ENCODE assay signal across 15 cellular contexts in the genomic region with DNA sequence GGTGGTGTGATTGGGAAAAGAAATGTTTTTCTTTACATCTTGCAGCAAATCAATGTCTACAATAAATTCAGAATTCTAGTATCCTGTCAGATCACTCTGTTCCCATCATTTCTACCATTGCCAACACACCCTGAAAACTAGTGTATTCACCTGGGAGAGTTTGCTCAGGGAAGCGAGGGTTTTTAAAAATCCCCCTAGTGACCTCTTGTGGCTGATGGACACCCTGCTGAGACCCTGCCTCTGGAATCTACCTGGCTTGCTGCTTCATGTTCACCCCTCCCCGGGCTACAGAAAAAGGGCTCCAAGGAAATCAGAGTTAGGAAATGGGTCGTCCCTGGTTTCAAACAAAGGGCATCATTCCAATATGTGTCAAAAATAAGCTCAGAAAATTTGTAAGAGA. TPM values are rescaled to one million over a fixed set of nuclear protein-coding genes. Genes with fewer than 3 reads are reported as not detected.
A peak's percentile ranks its signal among the peaks of the same experiment; 100 is the strongest.
DNase-seq lines count a peak whose midpoint lies in the region; ATAC-seq and TF ChIP-seq lines count a peak whose summit lies in the region.
"Had no signal": no experiment of that assay in that cellular context is flagged by ENCODE, and none has a peak within 500 bp of the region (broad histone marks: within the 10 kb centered on the region; RNA-seq: fewer than 3 reads in every experiment).

No MANE protein-coding gene starts in this region.

- no peaks in the 10 kb centered on the region for H3K36me3 Mint-ChIP-seq in chondrocyte (ENCODE audit: low read depth)
- H3K36me3 Mint-ChIP-seq in T-helper 2 cell treated with Interferon-gamma antibody and Interleukin-4, amounts not matched to agents 5 μg/mL and 100 μg/mL, for 36 hours (ENCODE audit: low read depth): no peaks in the 10 kb centered on the region
- H3K36me3 Mint-ChIP-seq: T-cell had no signal

- no peaks in the 10 kb centered on the region for H3K36me3 ChIP-seq in A673 (ENCODE audit: insufficient read depth, low read length, poor library complexity, severe bottlenecking)
- H3K36me3 ChIP-seq: esophagus squamous epithelium had no signal

- no peaks in the 10 kb centered on the region for H3K27me3 ChIP-seq in A673 (replicated peaks; ENCODE audit: insufficient read depth, low read depth, low read length, poor library complexity)

- no peaks in the 10 kb centered on the region for H3K9me3 Mint-ChIP-seq in chondrocyte (ENCODE audit: low read depth)
- H3K9me3 Mint-ChIP-seq in T-helper 2 cell treated with Interferon-gamma antibody and Interleukin-4, amounts not matched to agents 5 μg/mL and 100 μg/mL, for 36 hours: no peaks in the 10 kb centered on the region
- H3K9me3 Mint-ChIP-seq: T-cell had no signal

- CTCF ChIA-PET in A673 (lab: Charles Lee): no interaction called here

- no peak overlapping the region for H3K4me3 Mint-ChIP-seq in chondrocyte (ENCODE audit: unreplicated experiment)
- H3K4me3 Mint-ChIP-seq in T-helper 2 cell treated with Interferon-gamma antibody and Interleukin-4, amounts not matched to agents 5 μg/mL and 100 μg/mL, for 36 hours: no peak overlapping the region
- H3K4me3 Mint-ChIP-seq: stimulated activated naive CD8-positive, alpha-beta T cell treated with anti-CD3 and anti-CD28 coated beads, Interleukin-15, Interleukin-2, amounts not matched to agents 100 ng/mL and 50 ng/mL, for 24 hours; T-cell had no signal

- H3K4me3 ChIP-seq in A673 (ENCODE audit: low read depth, low read length, poor library complexity, severe bottlenecking) (no peak overlapping the region), LNCaP clone FGC (ENCODE audit: low read depth, low read length) (no peak overlapping the region)
- H3K4me3 ChIP-seq: coronary artery, esophagus squamous epithelium had no signal

- no peak overlapping the region for H3K27ac ChIP-seq in A673 (ENCODE audit: low read depth, low read length, poor library complexity, severe bottlenecking)
- H3K27ac ChIP-seq: coronary artery, esophagus squamous epithelium had no signal

- no peak overlapping the region for H3K27ac Mint-ChIP-seq in chondrocyte (ENCODE audit: unreplicated experiment)
- H3K27ac Mint-ChIP-seq in T-helper 2 cell treated with Interferon-gamma antibody and Interleukin-4, amounts not matched to agents 5 μg/mL and 100 μg/mL, for 36 hours: no peak overlapping the region
- H3K27ac Mint-ChIP-seq: stimulated activated naive CD8-positive, alpha-beta T cell treated with anti-CD3 and anti-CD28 coated beads, Interleukin-15, Interleukin-2, amounts not matched to agents 100 ng/mL and 50 ng/mL, for 24 hours; T-cell had no signal

- TF ChIP-seq CTCF in A673 (conservative IDR thresholded peaks at IDR 0.05; ENCODE audit: low read depth, low read length) (0 out of 2 replicates have a peak, but pooled peaks have one; percentile 15), LNCaP clone FGC (IDR thresholded peaks at IDR 0.05; ENCODE audit: control insufficient read depth, extremely low read depth, insufficient read depth) (peak; percentile 18; the same call in 1 of the 2 replicates), chondrocyte (IDR thresholded peaks at IDR 0.05) (peak; percentile 15)

- no TSS peak for BruUV-seq in A673 (replicated peaks; lab: Mats Ljungman, UMichigan)

- no peak for ATAC-seq in HG02870 (IDR thresholded peaks at IDR 0.05; ENCODE audit: unreplicated experiment)
- ATAC-seq: PC-3, T-cell had no signal

- no peaks in the 10 kb centered on the region for H3K4me1 ChIP-seq in A673 (ENCODE audit: insufficient read depth, low read length, poor library complexity, severe bottlenecking)
- H3K4me1 ChIP-seq: esophagus squamous epithelium had no signal

- intact Hi-C loops in A673 (cut with micrococcal nuclease; ENCODE audit: unreplicated experiment): no loop called here

- H3K4me1 Mint-ChIP-seq in chondrocyte (ENCODE audit: low read depth): peaks cover 51% of the 10 kb centered on the region
- H3K4me1 Mint-ChIP-seq in T-helper 2 cell treated with Interferon-gamma antibody and Interleukin-4, amounts not matched to agents 5 μg/mL and 100 μg/mL, for 36 hours (ENCODE audit: low read depth): no peaks in the 10 kb centered on the region
- H3K4me1 Mint-ChIP-seq: T-cell had no signal

- H3K9me3 ChIP-seq in A673 (ENCODE audit: low read depth, low read length, poor library complexity, severe bottlenecking): no peaks in the 10 kb centered on the region
- H3K9me3 ChIP-seq: esophagus squamous epithelium had no signal

- DNase-seq in A673 (ENCODE audit: low spot score) (no peak), LNCaP clone FGC (ENCODE audit: low read depth) (no peak), chondrocyte (ENCODE audit: low spot score) (no peak), NCI-H2196 (lab: John Stamatoyannopoulos, UW; ENCODE audit: unreplicated experiment) (no peak)
- no peak for DNase-seq in T-helper 2 cell treated with Interferon-gamma antibody and Interleukin-4, amounts not matched to agents 5 μg/mL and 100 μg/mL, for 36 hours (ENCODE audit: low spot score)
- DNase-seq: activated CD4-positive, alpha-beta T cell treated with anti-CD3 and anti-CD28 coated beads for 48 hours; amygdala; esophagus squamous epithelium; hypothalamus; NCI-H2081 treated with DMSO at 0.1 percent for 48 hours; PC-3; T-cell had no signal

- no peaks in the 10 kb centered on the region for H3K27me3 Mint-ChIP-seq in chondrocyte (ENCODE audit: low read depth)
- H3K27me3 Mint-ChIP-seq in T-helper 2 cell treated with Interferon-gamma antibody and Interleukin-4, amounts not matched to agents 5 μg/mL and 100 μg/mL, for 36 hours (ENCODE audit: low read depth): no peaks in the 10 kb centered on the region

- POLR2A ChIA-PET in A673 (lab: Charles Lee; ENCODE audit: low non-redundant PET): no interaction called here

RNA-seq across cellular contexts. Expression of a gene that starts 21.4 kb away (rescaled TPM):
- total RNA-seq in A673 (2021) (not detected in 2 replicates), chondrocyte (0.25 TPM in 1 of 3 replicates, not detected in the others)
- total RNA-seq: esophagus squamous epithelium, PC-3 had no signal

RNA-seq across cellular contexts. Expression of a gene that starts 58.4 kb away (rescaled TPM):
- total RNA-seq in A673 (2021): 16.8 and 17.6 TPM in 2 replicates
- total RNA-seq in chondrocyte: 17.9 to 21.0 TPM (median 18.5 TPM) in 3 replicates

RNA-seq across cellular contexts. Expression of a gene that starts 58.6 kb away (rescaled TPM):
- 15.4 and 17.0 TPM in 2 replicates for total RNA-seq in A673 (2021)
- total RNA-seq in chondrocyte: 5.9 to 8.2 TPM (median 7.2 TPM) in 3 replicates
